Comparison of ENCODE assay signal across 11 cellular contexts in genomic region chr17:35046245-35046644, GRCh38. TPM values are rescaled to one million over a fixed set of nuclear protein-coding genes. Genes with fewer than 3 reads are reported as not detected.
A peak's percentile ranks its signal among the peaks of the same experiment; 100 is the strongest.
DNase-seq lines count a peak whose midpoint lies in the region; ATAC-seq, FAIRE-seq and TF ChIP-seq lines count a peak whose summit lies in the region.
"Had no signal": no experiment of that assay in that cellular context is flagged by ENCODE, and none has a peak within 500 bp of the region (broad histone marks: within the 10 kb centered on the region; RNA-seq: fewer than 3 reads in every experiment).

No MANE protein-coding gene starts in this region.

- H2AFZ ChIP-seq in PC-3 (ENCODE audit: low read length), result no peak overlapping the region

- H3K4ac ChIP-seq in mesendoderm (ENCODE audit: low read depth, low read length), result no peak overlapping the region

- peaks cover 5% of the 10 kb centered on the region for H3F3A ChIP-seq in PC-3 (ENCODE audit: low read length, unreplicated experiment)

- no peaks in the 10 kb centered on the region for H3K9me3 Mint-ChIP-seq in activated naive CD8-positive, alpha-beta T cell treated with anti-CD3 and anti-CD28 coated beads for 36 hours

- H3K4me1 ChIP-seq in A549, result peaks cover 53% of the 10 kb centered on the region
- peaks cover 40% of the 10 kb centered on the region for H3K4me1 ChIP-seq in mucosa of descending colon (ENCODE audit: low read depth)
- H3K4me1 ChIP-seq in mesendoderm (ENCODE audit: control insufficient read depth, low read depth, low read length), result no peaks in the 10 kb centered on the region
- H3K4me1 ChIP-seq in PC-3 (ENCODE audit: insufficient read depth, low read length), result peaks cover 11% of the 10 kb centered on the region; the same call in 1 of the 2 replicates

- no peak overlapping the region for H3K56ac ChIP-seq in mesendoderm (ENCODE audit: low read length)

- no peak for TF ChIP-seq CTCF in A549 (IDR thresholded peaks at IDR 0.05)
- no peak for TF ChIP-seq CTCF in mucosa of descending colon (IDR thresholded peaks at IDR 0.05)
- TF ChIP-seq CTCF in PC-3 (conservative IDR thresholded peaks at IDR 0.05; ENCODE audit: low read depth, low read length), result no peak

- H4K20me1 ChIP-seq in PC-3 (ENCODE audit: low read length), result no peaks in the 10 kb centered on the region

- H3K27me3 ChIP-seq in mesendoderm (ENCODE audit: insufficient read depth, low read length, poor library complexity) (no peaks in the 10 kb centered on the region), PC-3 (ENCODE audit: low read length) (no peaks in the 10 kb centered on the region)
- H3K27me3 ChIP-seq: suprapubic skin had no signal

- H3K4me3 ChIP-seq in A549 (no peak overlapping the region), mucosa of descending colon (no peak overlapping the region), mesendoderm (ENCODE audit: low read length) (no peak overlapping the region), PC-3 (ENCODE audit: low read length) (no peak overlapping the region)
- H3K4me3 ChIP-seq: suprapubic skin had no signal

- no peak for FAIRE-seq in A549 (lab: Jason Lieb, UNC)
- FAIRE-seq in GM12891 (lab: Jason Lieb, UNC), result no peak

- TF ChIP-seq EP300 in A549 (IDR thresholded peaks at IDR 0.05), result no peak

- peak overlapping the region; percentile 59 for H3K4me2 ChIP-seq in A549
- no peak overlapping the region for H3K4me2 ChIP-seq in mesendoderm (ENCODE audit: low read length)
- H3K4me2 ChIP-seq in PC-3 (ENCODE audit: low read length), result no peak overlapping the region

- no peak overlapping the region for H2BK5ac ChIP-seq in mesendoderm (ENCODE audit: low read length)

- CTCF ChIA-PET in A549 (lab: Yijun Ruan, JAX) (interaction anchor here (0.7 to 3.1 kb wide), 6 partner anchors 11 to 72 kb away, joined by 3 to 11 read pairs (median 4); no protein-coding TSS in a partner anchor), PC-3 (lab: Charles Lee) (no interaction called here)

- peaks cover 60% of the 10 kb centered on the region for H3K4me1 Mint-ChIP-seq in activated naive CD8-positive, alpha-beta T cell treated with anti-CD3 and anti-CD28 coated beads for 36 hours

- H3K79me2 ChIP-seq in mesendoderm (ENCODE audit: control insufficient read depth, insufficient read depth, low read length) (no peaks in the 10 kb centered on the region), PC-3 (ENCODE audit: low read length) (peaks cover 75% of the 10 kb centered on the region)

- ATAC-seq in A549, result peak in 1 of 2 experiments; percentile 13; a peak in 1 of 6 replicates
- peak; percentile 57 for ATAC-seq in mucosa of descending colon
- ATAC-seq in PC-3, result no peak
- no peak for ATAC-seq in HG03354 (IDR thresholded peaks at IDR 0.05; ENCODE audit: poor library complexity, severe bottlenecking, unreplicated experiment)

- H2BK15ac ChIP-seq in mesendoderm (replicated peaks; ENCODE audit: low read depth), result no peak overlapping the region

- H2BK120ac ChIP-seq in mesendoderm (ENCODE audit: low read depth, low read length), result no peak overlapping the region

- H3K9me3 ChIP-seq in A549 (no peaks in the 10 kb centered on the region), mucosa of descending colon (no peaks in the 10 kb centered on the region), PC-3 (ENCODE audit: low read length) (no peaks in the 10 kb centered on the region)
- H3K9me3 ChIP-seq: suprapubic skin had no signal

- 67% methylated on average over 4 of the region's 4 CpGs for WGBS in A549 (ENCODE audit: missing lambda C conversion rate)
- no CpG with 5 or more reads among the region's 4 CpGs for WGBS in mesendoderm (ENCODE audit: extremely low coverage, insufficient coverage, low lambda C conversion rate)

- peaks cover 3% of the 10 kb centered on the region for H3K36me3 Mint-ChIP-seq in activated naive CD8-positive, alpha-beta T cell treated with anti-CD3 and anti-CD28 coated beads for 36 hours

- no TSS peak for BruUV-seq in PC-3 (replicated peaks; lab: Mats Ljungman, UMichigan)

- no peak overlapping the region for H2AK5ac ChIP-seq in mesendoderm (ENCODE audit: low read length)

- H3K23ac ChIP-seq in mesendoderm (ENCODE audit: low read length), result no peak overlapping the region

- H3K4me3 Mint-ChIP-seq in activated naive CD8-positive, alpha-beta T cell treated with anti-CD3 and anti-CD28 coated beads for 36 hours, result peak overlapping the region; percentile 80

- DNase-seq in A549 (ENCODE audit: low read depth in 1 of 2, low spot score in 1 of 2) (no peak), GM12891 (ENCODE audit: insufficient read length, low spot score) (no peak), mucosa of descending colon (no peak), mesendoderm (no peak), PC-3 (no peak), hepatic stellate cell (ENCODE audit: low spot score) (no peak)
- DNase-seq in activated naive CD8-positive, alpha-beta T cell treated with anti-CD3 and anti-CD28 coated beads for 36 hours, result no peak
- DNase-seq: NCI-H345 had no signal

- TF ChIP-seq POLR2A in A549 (IDR thresholded peaks at IDR 0.05; ENCODE audit: low read length), result no peak
- TF ChIP-seq POLR2A in GM12891 (IDR thresholded peaks at IDR 0.05; ENCODE audit: low read depth, low read length), result no peak

- no peak for TF ChIP-seq RAD21 in A549 (conservative IDR thresholded peaks at IDR 0.05 in 1 of 2, IDR thresholded peaks at IDR 0.05 in 1 of 2)

- no peak overlapping the region for H3K18ac ChIP-seq in mesendoderm (ENCODE audit: low read length)

- no peak overlapping the region for H4K5ac ChIP-seq in mesendoderm (ENCODE audit: low read length)

- H3K36me3 ChIP-seq in mucosa of descending colon (ENCODE audit: low read depth), result peaks cover 4% of the 10 kb centered on the region
- H3K36me3 ChIP-seq in mesendoderm (ENCODE audit: control insufficient read depth, insufficient read depth, low read length), result no peaks in the 10 kb centered on the region
- no peaks in the 10 kb centered on the region for H3K36me3 ChIP-seq in PC-3 (ENCODE audit: low read depth, low read length)
- H3K36me3 ChIP-seq: suprapubic skin, WERI-Rb-1 had no signal

- H3K27ac Mint-ChIP-seq in activated naive CD8-positive, alpha-beta T cell treated with anti-CD3 and anti-CD28 coated beads for 36 hours, result peak overlapping the region; percentile 94

- H3K27ac ChIP-seq in A549 (peak overlapping the region; percentile 17 to 51; a peak in 5 of 6 replicates), mesendoderm (ENCODE audit: low read depth, low read length) (no peak overlapping the region), PC-3 (ENCODE audit: low read length) (no peak overlapping the region)
- H3K27ac ChIP-seq: suprapubic skin had no signal

- no peaks in the 10 kb centered on the region for H3K9me2 ChIP-seq in PC-3 (replicated peaks; ENCODE audit: low read length)

- H3K9ac ChIP-seq in mesendoderm (ENCODE audit: low read length) (no peak overlapping the region), PC-3 (ENCODE audit: low read length) (no peak overlapping the region)

- no peaks in the 10 kb centered on the region for H3K79me1 ChIP-seq in mesendoderm (ENCODE audit: low read length)

- intact Hi-C loops in mucosa of descending colon (cut with DNase I, micrococcal nuclease) (no loop called here), PC-3 (cut with micrococcal nuclease) (no loop called here)

- no peak overlapping the region for H4K8ac ChIP-seq in mesendoderm (ENCODE audit: low read depth, low read length)

- H3K27me3 Mint-ChIP-seq in activated naive CD8-positive, alpha-beta T cell treated with anti-CD3 and anti-CD28 coated beads for 36 hours, result no peaks in the 10 kb centered on the region

- POLR2A ChIA-PET in A549 (lab: Yijun Ruan, JAX), result no interaction called here
- POLR2A ChIA-PET in PC-3 (lab: Charles Lee; ENCODE audit: unreplicated experiment), result no interaction called here

TF ChIP-seq in A549, 52 proteins besides CTCF, POLR2A, EP300 and RAD21 (continues in another document):
- TF ChIP-seq HMGXB4 (CRISPR knock-in tag; IDR thresholded peaks at IDR 0.05; ENCODE audit: borderline replicate concordance) (no peak), NR3C1 (IDR thresholded peaks at IDR 0.05) (no peak)

TF ChIP-seq in GM12891, 5 proteins besides CTCF, POLR2A, EP300 and RAD21:
- TF ChIP-seq POLR2AphosphoS5 (IDR thresholded peaks at IDR 0.05; ENCODE audit: low read depth, low read length), result no peak
- TF ChIP-seq PAX5 (IDR thresholded peaks at IDR 0.05; ENCODE audit: insufficient read depth, low read length, severe bottlenecking), result no peak
- peak; percentile 37; the same call in 1 of the 2 replicates for TF ChIP-seq SPI1 (IDR thresholded peaks at IDR 0.05; ENCODE audit: low read depth, low read length)

RNA-seq across cellular contexts. Expression of gene RFFL, which starts 17.3 kb away (rescaled TPM):
- polyA plus RNA-seq in A549 (2011; rRNA removed) (35.5 and 49.4 TPM in 2 replicates), A549 (2017; fragmentation: RNase III; extraction: RNeasy Plus Mini Kit Qiagen cat#74134 plus additional on column Dnase treatment) (22.7 to 27.0 TPM (median 23.2 TPM) in 3 replicates)
- 21.0 and 26.9 TPM in 2 replicates for polyA plus RNA-seq in A549 (2012; cell fraction: cytosol; rRNA removed)
- polyA plus RNA-seq in A549 (2012; cell fraction: nucleus; rRNA removed), result 23.1 and 27.0 TPM in 2 replicates
- polyA minus RNA-seq in A549 (2011; rRNA and poly(A)+ RNA removed), result 130 and 160 TPM in 2 replicates
- polyA plus RNA-seq in GM12891 (2012; ENCODE audit: low read depth, missing spikeins), result 18.7 TPM
- 10 to 100 TPM in 1 of 2 experiments, 1 to 10 TPM in 1; 9.6 to 10.3 TPM for total RNA-seq in activated naive CD8-positive, alpha-beta T cell treated with anti-CD3 and anti-CD28 coated beads for 36 hours
- total RNA-seq in mucosa of descending colon (10 to 100 TPM; 45.2 to 69.1 (median 64.1) TPM), PC-3 (2014; rRNA removed) (37.7 and 46.4 TPM in 2 replicates)
- 10.7 TPM for polyA plus RNA-seq in mesendoderm (2013, experiment 1 of 2)
- polyA plus RNA-seq in mesendoderm (2013, experiment 2 of 2), result 10.8 TPM

Comparison
In these comparisons a context has a peak if more than half of its experiments do, and no peak if none do; other contexts are left out.
1. H3K27ac ChIP-seq: peak in A549 (2 of 2); none in mesendoderm (single experiment) and PC-3 (single experiment).